In genomic region chr4:168769416-168769815, GRCh38 we compare ENCODE assay signal across 12 cellular contexts.
DNase-seq lines count a peak whose midpoint lies in the region; ATAC-seq and TF ChIP-seq lines count a peak whose summit lies in the region.
"Had no signal": no experiment of that assay in that cellular context is flagged by ENCODE, and none has a peak within 500 bp of the region (broad histone marks: within the 10 kb centered on the region; RNA-seq: fewer than 3 reads in every experiment).

No MANE protein-coding gene starts in this region.

- no peak for TF ChIP-seq CTCF in RWPE1 (conservative IDR thresholded peaks at IDR 0.05; ENCODE audit: low read depth)

- H3K27ac ChIP-seq in RWPE1: peak overlapping the region; percentile 46; the same call in 1 of the 2 replicates

- DNase-seq in RWPE1 (ENCODE audit: low spot score): no peak
- peak; percentile 43 for DNase-seq in dedifferentiated amniotic fluid mesenchymal stem cell (ENCODE audit: extremely low spot score)
- DNase-seq in islet precursor cell: peak; percentile 67
- peak; percentile 66 for DNase-seq in stromal cell of bone marrow (ENCODE audit: low read depth)
- no peak for DNase-seq in cerebellum (ENCODE audit: low spot score)
- no peak for DNase-seq in stimulated activated naive CD4-positive, alpha-beta T cell (lab: John Stamatoyannopoulos, UW)
- DNase-seq: activated CD4-positive, alpha-beta T cell treated with anti-CD3 and anti-CD28 coated beads, Interleukin-2, amount 50 U/mL, for 1 hour; activated naive CD4-positive, alpha-beta T cell; kidney glomerular epithelial cell; NCI-H1436 had no signal

- CTCF ChIA-PET in RWPE1 (lab: Yijun Ruan, JAX): interaction anchor here (0.6 kb wide), 1 partner anchor 53 kb away, joined by 6 read pairs; no protein-coding TSS in a partner anchor

- no peak for ATAC-seq in HG03039 (IDR thresholded peaks at IDR 0.05; ENCODE audit: unreplicated experiment)
- no peak for ATAC-seq in HG02885 (IDR thresholded peaks at IDR 0.05; ENCODE audit: poor library complexity, unreplicated experiment)

- POLR2A ChIA-PET in RWPE1 (lab: Yijun Ruan, JAX; ENCODE audit: low non-redundant PET): no interaction called here

Comparison
In these comparisons a context has a peak if more than half of its experiments do, and no peak if none do; other contexts are left out.
1. DNase-seq: peak in dedifferentiated amniotic fluid mesenchymal stem cell (single experiment), islet precursor cell (single experiment) and stromal cell of bone marrow (single experiment); none in RWPE1 (single experiment), cerebellum (single experiment) and stimulated activated naive CD4-positive, alpha-beta T cell (0 of 6).